1 cellular context compared by ENCODE assay signal in genomic region chr1:3654549-3655281, GRCh38.
TF ChIP-seq lines count a peak whose summit lies in the region.

No MANE protein-coding gene starts in this region.

TF ChIP-seq in GM12878, 131 proteins besides CTCF, POLR2A, EP300 and RAD21:
- TF ChIP-seq IRF4 (IDR thresholded peaks at IDR 0.05; ENCODE audit: low read depth, low read length), result no peak
- no peak for TF ChIP-seq ESRRA (IDR thresholded peaks at IDR 0.05; ENCODE audit: low read length)
- no peak for TF ChIP-seq USF2 (IDR thresholded peaks at IDR 0.05; ENCODE audit: borderline replicate concordance, low read depth, low read length)
- TF ChIP-seq ATF3 (IDR thresholded peaks at IDR 0.05; ENCODE audit: borderline replicate concordance, extremely low read depth, low read depth, low read length), result no peak
- TF ChIP-seq MLLT1 (IDR thresholded peaks at IDR 0.05), result peak; percentile 82
- TF ChIP-seq BCL11A (IDR thresholded peaks at IDR 0.05; ENCODE audit: low read depth, low read length), result no peak
- TF ChIP-seq NR2F1 (conservative IDR thresholded peaks at IDR 0.05), result 0 out of 2 replicates have a peak, but pooled peaks have one; percentile 11
- 0 out of 2 replicates have a peak, but pooled peaks have one; percentile 12 for TF ChIP-seq IKZF1 (conservative IDR thresholded peaks at IDR 0.05)
- no peak for TF ChIP-seq ZNF274 (IDR thresholded peaks at IDR 0.05; ENCODE audit: insufficient read depth, insufficient read length)
- TF ChIP-seq ZNF207 (IDR thresholded peaks at IDR 0.05; ENCODE audit: borderline replicate concordance), result no peak
- no peak for TF ChIP-seq CEBPZ (IDR thresholded peaks at IDR 0.05; ENCODE audit: low read depth, low read length)
- TF ChIP-seq RCOR1 (conservative IDR thresholded peaks at IDR 0.05; ENCODE audit: low read depth, low read length), result no peak
